Comparison of ENCODE assay signal across 15 cellular contexts in the genomic region with DNA sequence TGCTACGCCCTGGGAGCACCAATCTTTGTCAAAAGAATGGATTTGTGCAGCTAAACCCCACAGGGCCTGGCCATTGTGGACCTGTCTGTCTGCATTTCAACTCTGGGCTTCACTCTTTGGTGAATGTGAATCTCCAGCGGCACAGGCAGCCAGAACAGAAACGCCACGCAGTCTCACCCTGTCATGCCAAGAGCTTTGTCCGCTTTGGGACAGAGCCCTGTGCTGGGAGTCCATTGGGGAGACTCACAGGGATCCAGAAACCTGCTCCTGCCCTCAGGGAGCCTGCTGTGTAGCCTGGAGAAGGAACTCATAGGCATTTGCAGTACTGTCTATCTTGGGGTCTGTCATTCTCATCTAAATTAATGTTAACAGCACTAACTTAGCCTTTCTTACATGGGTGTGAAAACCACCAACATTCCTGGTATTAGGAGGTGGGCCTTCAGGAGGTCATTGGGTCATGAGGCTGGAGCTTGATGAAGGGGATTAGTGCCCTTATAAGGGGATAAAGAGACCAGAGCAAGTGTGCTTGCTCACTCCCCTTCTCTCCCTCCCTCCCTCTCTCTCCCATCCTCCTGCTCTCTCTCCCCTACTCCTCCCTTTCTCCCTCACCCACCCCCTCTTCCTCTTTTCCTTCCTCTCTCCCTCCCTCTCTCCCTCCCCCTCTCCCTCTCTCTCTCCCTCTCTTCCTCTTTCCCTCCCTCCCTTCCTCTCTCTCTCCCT.
"Had no signal": no experiment of that assay in that cellular context is flagged by ENCODE, and none has a peak within 500 bp of the region (broad histone marks: within the 10 kb centered on the region; RNA-seq: fewer than 3 reads in every experiment).

No MANE protein-coding gene starts in this region.

- DNase-seq: activated B cell treated with CpG ODN at 0.5 μM for 24 hours; activated CD4-positive, alpha-beta T cell treated with anti-CD3 and anti-CD28 coated beads, Interleukin-2, amount 10 ng/mL, durations not matched to agents 7 days and 5 days; activated CD8-positive, alpha-beta memory T cell treated with anti-CD3 and anti-CD28 coated beads for 24 hours; activated naive CD4-positive, alpha-beta T cell treated with anti-CD3 and anti-CD28 coated beads for 36 hours; central memory CD4-positive, alpha-beta T cell; cortex of kidney; glutamatergic neuron; T-helper 1 cell; thyroid gland had no signal

- H3K9me3 Mint-ChIP-seq: activated B cell treated with CpG ODN at 0.5 μM for 24 hours; activated CD4-positive, alpha-beta T cell treated with anti-CD3 and anti-CD28 coated beads, Interleukin-2, amount 10 ng/mL, durations not matched to agents 7 days and 5 days; activated naive CD4-positive, alpha-beta T cell treated with anti-CD3 and anti-CD28 coated beads for 36 hours; activated T-helper 17 cell treated with anti-CD3 and anti-CD28 coated beads, Interleukin-2, amount 50 U/mL, for 72 hours; memory B cell; nephron had no signal

- ATAC-seq: activated T-helper 17 cell treated with anti-CD3 and anti-CD28 coated beads, Interleukin-2, amount 50 U/mL, for 72 hours; esophagus mucosa; left lobe of liver had no signal

- H3K9me3 ChIP-seq: thyroid gland had no signal

- H3K4me3 ChIP-seq: skin epidermis, thyroid gland had no signal

- H3K27me3 ChIP-seq: thyroid gland had no signal

- H3K27me3 Mint-ChIP-seq: activated B cell treated with CpG ODN at 0.5 μM for 24 hours; activated CD4-positive, alpha-beta T cell treated with anti-CD3 and anti-CD28 coated beads, Interleukin-2, amount 10 ng/mL, durations not matched to agents 7 days and 5 days; activated T-helper 17 cell treated with anti-CD3 and anti-CD28 coated beads, Interleukin-2, amount 50 U/mL, for 72 hours; memory B cell had no signal

- H3K36me3 ChIP-seq: thyroid gland had no signal

- H3K4me1 Mint-ChIP-seq: activated B cell treated with CpG ODN at 0.5 μM for 24 hours; activated CD4-positive, alpha-beta T cell treated with anti-CD3 and anti-CD28 coated beads, Interleukin-2, amount 10 ng/mL, durations not matched to agents 7 days and 5 days; activated T-helper 17 cell treated with anti-CD3 and anti-CD28 coated beads, Interleukin-2, amount 50 U/mL, for 72 hours; memory B cell had no signal

- H3K4me3 Mint-ChIP-seq: activated B cell treated with CpG ODN at 0.5 μM for 24 hours; activated CD4-positive, alpha-beta T cell treated with anti-CD3 and anti-CD28 coated beads, Interleukin-2, amount 10 ng/mL, durations not matched to agents 7 days and 5 days; activated naive CD4-positive, alpha-beta T cell treated with anti-CD3 and anti-CD28 coated beads for 36 hours; activated T-helper 17 cell treated with anti-CD3 and anti-CD28 coated beads, Interleukin-2, amount 50 U/mL, for 72 hours; memory B cell; nephron had no signal

- H3K27ac Mint-ChIP-seq: activated B cell treated with CpG ODN at 0.5 μM for 24 hours; activated CD4-positive, alpha-beta T cell treated with anti-CD3 and anti-CD28 coated beads, Interleukin-2, amount 10 ng/mL, durations not matched to agents 7 days and 5 days; activated naive CD4-positive, alpha-beta T cell treated with anti-CD3 and anti-CD28 coated beads for 36 hours; activated T-helper 17 cell treated with anti-CD3 and anti-CD28 coated beads, Interleukin-2, amount 50 U/mL, for 72 hours; memory B cell; nephron had no signal
